In the genomic region with DNA sequence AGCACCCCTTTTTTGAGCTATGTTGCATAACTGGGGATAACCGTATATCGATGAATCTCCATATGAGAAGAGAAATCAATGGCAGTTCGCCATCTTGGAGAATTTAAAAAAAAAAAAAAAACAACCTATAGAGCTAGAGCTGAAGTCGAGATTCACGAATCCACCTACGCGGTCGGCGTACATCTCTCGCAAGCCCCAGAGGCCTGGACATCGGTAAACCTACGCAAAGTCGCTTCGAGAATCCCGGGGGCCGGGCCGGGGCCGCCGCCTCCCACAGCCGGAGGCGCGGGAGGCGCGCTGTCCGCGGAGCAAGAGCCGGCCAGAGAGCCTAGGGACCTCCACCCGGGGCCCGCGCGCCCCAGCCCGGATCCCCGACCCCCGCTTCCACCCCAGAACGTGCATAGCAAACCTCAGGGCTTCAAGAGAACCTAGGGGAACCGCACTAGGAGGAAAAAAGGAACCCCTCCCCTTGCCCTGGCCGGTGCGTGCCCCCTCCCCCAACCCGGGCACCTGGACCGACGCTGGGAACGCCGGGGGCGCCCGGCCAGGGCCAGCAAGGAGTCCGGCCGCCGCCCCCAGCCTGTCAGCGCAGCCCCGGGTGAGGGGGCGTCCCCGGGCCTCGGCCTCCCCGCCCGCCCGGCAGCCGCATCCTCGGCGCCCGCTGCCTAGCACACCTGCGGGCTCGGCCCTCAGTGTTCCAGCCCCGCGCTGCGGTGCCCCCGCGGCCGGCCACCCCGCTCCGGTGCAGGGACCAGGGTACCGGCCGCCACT, we compare ENCODE assay signal across 8 cellular contexts. TPM values are rescaled to one million over a fixed set of nuclear protein-coding genes. Genes with fewer than 3 reads are reported as not detected.
DNase-seq lines count a peak whose midpoint lies in the region; ATAC-seq and TF ChIP-seq lines count a peak whose summit lies in the region.

No MANE protein-coding gene starts in this region.

- H3K27me3 Mint-ChIP-seq in natural killer cell treated with Interleukin-12 subunit alpha and Interleukin-12 subunit beta and Interleukin-15 and Interleukin-18, amount 100 ng/mL, for 72 hours = peaks cover 22 to 38% of the 10 kb centered on the region in 2 donors

- DNase-seq in COLO668 (lab: John Stamatoyannopoulos, UW; ENCODE audit: unreplicated experiment) (peak; percentile 78), HT-29 (ENCODE audit: low spot score) (peak; percentile 86), Peyer's patch (peak; percentile 65 to 93 (median 86)), fibroblast of the conjunctiva (ENCODE audit: low read depth) (peak; percentile 69)
- DNase-seq in activated effector memory CD4-positive, alpha-beta T cell treated with anti-CD3 and anti-CD28 coated beads, Interleukin-2, amount 50 U/mL, for 16 hours = peak; percentile 88
- peak; percentile 81 for DNase-seq in natural killer cell treated with Interleukin-12 subunit alpha and Interleukin-12 subunit beta and Interleukin-15 and Interleukin-18, amount 100 ng/mL, for 72 hours (ENCODE audit: low spot score)
- peak; percentile 64 to 82 (median 72) for DNase-seq in stimulated activated naive CD4-positive, alpha-beta T cell (lab: John Stamatoyannopoulos, UW)

- no peaks in the 10 kb centered on the region for H3K9me3 ChIP-seq in Peyer's patch

- H3K36me3 Mint-ChIP-seq in natural killer cell treated with Interleukin-12 subunit alpha and Interleukin-12 subunit beta and Interleukin-15 and Interleukin-18, amount 100 ng/mL, for 72 hours = no peaks in the 10 kb centered on the region

- no peak for TF ChIP-seq CTCF in Peyer's patch (IDR thresholded peaks at IDR 0.05)

- H3K27ac ChIP-seq in Peyer's patch = peak overlapping the region; percentile 71 to 92 (median 84)

- ATAC-seq in GM21381 (IDR thresholded peaks at IDR 0.05; ENCODE audit: unreplicated experiment) = peak; percentile 65
- ATAC-seq in natural killer cell treated with Interleukin-12 subunit alpha and Interleukin-12 subunit beta and Interleukin-15 and Interleukin-18, amount 100 ng/mL, for 72 hours = peak; percentile 78 to 86

- TF ChIP-seq POLR2A in Peyer's patch (IDR thresholded peaks at IDR 0.05) = no peak

- no peaks in the 10 kb centered on the region for H3K27me3 ChIP-seq in Peyer's patch

- peaks cover 16% of the 10 kb centered on the region in 2 donors for H3K4me1 Mint-ChIP-seq in natural killer cell treated with Interleukin-12 subunit alpha and Interleukin-12 subunit beta and Interleukin-15 and Interleukin-18, amount 100 ng/mL, for 72 hours (ENCODE audit: low read depth in 2 of 2)

- H3K9me3 Mint-ChIP-seq in natural killer cell treated with Interleukin-12 subunit alpha and Interleukin-12 subunit beta and Interleukin-15 and Interleukin-18, amount 100 ng/mL, for 72 hours = no peaks in the 10 kb centered on the region

- peak overlapping the region; percentile 72 to 96 (median 86) for H3K4me3 ChIP-seq in Peyer's patch

- peaks cover 0 to 21% (median 5%) of the 10 kb centered on the region in 4 donors for H3K4me1 ChIP-seq in Peyer's patch

- no peak overlapping the region for H3K27ac Mint-ChIP-seq in natural killer cell treated with Interleukin-12 subunit alpha and Interleukin-12 subunit beta and Interleukin-15 and Interleukin-18, amount 100 ng/mL, for 72 hours

- peak overlapping the region; percentile 90 for H3K4me3 Mint-ChIP-seq in natural killer cell treated with Interleukin-12 subunit alpha and Interleukin-12 subunit beta and Interleukin-15 and Interleukin-18, amount 100 ng/mL, for 72 hours

- no peaks in the 10 kb centered on the region for H3K36me3 ChIP-seq in Peyer's patch

RNA-seq across cellular contexts. Expression of a gene that starts 0.6 kb away (rescaled TPM):
- 96.1 and 103 TPM in 2 replicates for total RNA-seq in HT-29 (2014; rRNA removed; shearing (Covaris generic))
- total RNA-seq in Peyer's patch = 10 to 100 TPM; 39.6 to 69.6 (median 60.9) TPM
- total RNA-seq in natural killer cell treated with Interleukin-12 subunit alpha and Interleukin-12 subunit beta and Interleukin-15 and Interleukin-18, amount 100 ng/mL, for 72 hours = 1 to 10 TPM; 1.1 to 4.4 TPM

Comparison
In these comparisons a context has a peak if more than half of its experiments do, and no peak if none do; other contexts are left out.
1. Peak in every context shown above with its lines: DNase-seq, ATAC-seq, H3K4me3 ChIP-seq and H3K27ac ChIP-seq.
2. RNA of a gene that starts 0.6 kb away (total RNA-seq): 96.1 to 103 TPM in HT-29 and 39.6 to 69.6 TPM in Peyer's patch; 1.1 to 4.4 TPM in natural killer cell treated with Interleukin-12 subunit alpha and Interleukin-12 subunit beta and Interleukin-15 and Interleukin-18, amount 100 ng/mL, for 72 hours; every median in the first group is over 4 times any median in the second.